In the genomic region with DNA sequence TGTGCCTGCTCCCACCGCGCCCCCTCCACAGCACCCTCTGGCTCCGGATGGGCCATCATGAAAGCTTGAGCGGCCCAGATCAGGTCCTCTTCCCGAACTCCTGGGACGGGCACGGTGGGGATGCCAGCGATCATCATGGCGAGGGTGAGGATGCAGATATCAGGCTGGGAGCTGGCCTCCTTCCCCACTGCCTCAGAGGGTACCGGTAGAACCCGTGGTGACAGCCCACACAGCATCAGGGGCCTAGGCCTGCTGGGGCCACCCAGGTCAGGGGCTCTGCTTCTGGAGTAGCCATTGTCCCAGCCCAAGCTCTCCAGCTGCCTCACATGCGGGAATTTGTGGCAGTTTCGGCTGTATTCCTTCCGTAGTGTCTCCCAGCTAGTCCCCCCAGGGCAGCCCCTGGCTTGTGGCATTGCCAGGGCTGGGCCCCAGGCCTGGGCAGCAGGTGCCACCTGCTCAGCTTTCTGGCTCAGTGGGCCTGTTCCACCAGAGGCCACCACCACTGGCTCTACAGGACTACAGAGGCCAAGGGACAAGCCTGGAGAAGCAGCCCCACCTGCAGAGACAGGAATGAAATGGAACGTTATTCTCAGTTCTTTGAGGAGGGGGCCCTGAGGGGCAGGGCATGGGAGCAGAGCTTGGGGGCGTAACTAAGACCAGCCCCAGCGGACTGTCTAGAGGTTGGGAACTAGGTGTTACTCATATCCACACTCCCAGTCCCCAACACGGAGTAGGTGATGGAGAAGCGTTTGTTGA, we compare ENCODE assay signal across 1 cellular context.
TF ChIP-seq lines count a peak whose summit lies in the region.

No MANE protein-coding gene starts in this region.

TF ChIP-seq in HepG2, 621 proteins besides CTCF, POLR2A, EP300 and RAD21 (continued from another document):
- TF ChIP-seq, protein P1, sequence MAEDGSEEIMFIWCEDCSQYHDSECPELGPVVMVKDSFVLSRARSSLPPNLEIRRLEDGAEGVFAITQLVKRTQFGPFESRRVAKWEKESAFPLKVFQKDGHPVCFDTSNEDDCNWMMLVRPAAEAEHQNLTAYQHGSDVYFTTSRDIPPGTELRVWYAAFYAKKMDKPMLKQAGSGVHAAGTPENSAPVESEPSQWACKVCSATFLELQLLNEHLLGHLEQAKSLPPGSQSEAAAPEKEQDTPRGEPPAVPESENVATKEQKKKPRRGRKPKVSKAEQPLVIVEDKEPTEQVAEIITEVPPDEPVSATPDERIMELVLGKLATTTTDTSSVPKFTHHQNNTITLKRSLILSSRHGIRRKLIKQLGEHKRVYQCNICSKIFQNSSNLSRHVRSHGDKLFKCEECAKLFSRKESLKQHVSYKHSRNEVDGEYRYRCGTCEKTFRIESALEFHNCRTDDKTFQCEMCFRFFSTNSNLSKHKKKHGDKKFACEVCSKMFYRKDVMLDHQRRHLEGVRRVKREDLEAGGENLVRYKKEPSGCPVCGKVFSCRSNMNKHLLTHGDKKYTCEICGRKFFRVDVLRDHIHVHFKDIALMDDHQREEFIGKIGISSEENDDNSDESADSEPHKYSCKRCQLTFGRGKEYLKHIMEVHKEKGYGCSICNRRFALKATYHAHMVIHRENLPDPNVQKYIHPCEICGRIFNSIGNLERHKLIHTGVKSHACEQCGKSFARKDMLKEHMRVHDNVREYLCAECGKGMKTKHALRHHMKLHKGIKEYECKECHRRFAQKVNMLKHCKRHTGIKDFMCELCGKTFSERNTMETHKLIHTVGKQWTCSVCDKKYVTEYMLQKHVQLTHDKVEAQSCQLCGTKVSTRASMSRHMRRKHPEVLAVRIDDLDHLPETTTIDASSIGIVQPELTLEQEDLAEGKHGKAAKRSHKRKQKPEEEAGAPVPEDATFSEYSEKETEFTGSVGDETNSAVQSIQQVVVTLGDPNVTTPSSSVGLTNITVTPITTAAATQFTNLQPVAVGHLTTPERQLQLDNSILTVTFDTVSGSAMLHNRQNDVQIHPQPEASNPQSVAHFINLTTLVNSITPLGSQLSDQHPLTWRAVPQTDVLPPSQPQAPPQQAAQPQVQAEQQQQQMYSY (CRISPR knock-in tag; IDR thresholded peaks at IDR 0.05), result no peak
- TF ChIP-seq, protein P2, sequence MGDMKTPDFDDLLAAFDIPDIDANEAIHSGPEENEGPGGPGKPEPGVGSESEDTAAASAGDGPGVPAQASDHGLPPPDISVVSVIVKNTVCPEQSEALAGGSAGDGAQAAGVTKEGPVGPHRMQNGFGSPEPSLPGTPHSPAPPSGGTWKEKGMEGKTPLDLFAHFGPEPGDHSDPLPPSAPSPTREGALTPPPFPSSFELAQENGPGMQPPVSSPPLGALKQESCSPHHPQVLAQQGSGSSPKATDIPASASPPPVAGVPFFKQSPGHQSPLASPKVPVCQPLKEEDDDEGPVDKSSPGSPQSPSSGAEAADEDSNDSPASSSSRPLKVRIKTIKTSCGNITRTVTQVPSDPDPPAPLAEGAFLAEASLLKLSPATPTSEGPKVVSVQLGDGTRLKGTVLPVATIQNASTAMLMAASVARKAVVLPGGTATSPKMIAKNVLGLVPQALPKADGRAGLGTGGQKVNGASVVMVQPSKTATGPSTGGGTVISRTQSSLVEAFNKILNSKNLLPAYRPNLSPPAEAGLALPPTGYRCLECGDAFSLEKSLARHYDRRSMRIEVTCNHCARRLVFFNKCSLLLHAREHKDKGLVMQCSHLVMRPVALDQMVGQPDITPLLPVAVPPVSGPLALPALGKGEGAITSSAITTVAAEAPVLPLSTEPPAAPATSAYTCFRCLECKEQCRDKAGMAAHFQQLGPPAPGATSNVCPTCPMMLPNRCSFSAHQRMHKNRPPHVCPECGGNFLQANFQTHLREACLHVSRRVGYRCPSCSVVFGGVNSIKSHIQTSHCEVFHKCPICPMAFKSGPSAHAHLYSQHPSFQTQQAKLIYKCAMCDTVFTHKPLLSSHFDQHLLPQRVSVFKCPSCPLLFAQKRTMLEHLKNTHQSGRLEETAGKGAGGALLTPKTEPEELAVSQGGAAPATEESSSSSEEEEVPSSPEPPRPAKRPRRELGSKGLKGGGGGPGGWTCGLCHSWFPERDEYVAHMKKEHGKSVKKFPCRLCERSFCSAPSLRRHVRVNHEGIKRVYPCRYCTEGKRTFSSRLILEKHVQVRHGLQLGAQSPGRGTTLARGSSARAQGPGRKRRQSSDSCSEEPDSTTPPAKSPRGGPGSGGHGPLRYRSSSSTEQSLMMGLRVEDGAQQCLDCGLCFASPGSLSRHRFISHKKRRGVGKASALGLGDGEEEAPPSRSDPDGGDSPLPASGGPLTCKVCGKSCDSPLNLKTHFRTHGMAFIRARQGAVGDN (CRISPR knock-in tag; IDR thresholded peaks at IDR 0.05), result peak; percentile 38
- TF ChIP-seq ZNF34 (CRISPR knock-in tag; IDR thresholded peaks at IDR 0.05; ENCODE audit: borderline replicate concordance) (no peak), ZNF761 (CRISPR knock-in tag; conservative IDR thresholded peaks at IDR 0.05) (no peak), RORA (CRISPR knock-in tag; IDR thresholded peaks at IDR 0.05) (no peak), ZNF83 (CRISPR knock-in tag; IDR thresholded peaks at IDR 0.05; ENCODE audit: borderline replicate concordance) (0 out of 2 replicates have a peak, but pooled peaks have one; percentile 23), ZNF121 (CRISPR knock-in tag; IDR thresholded peaks at IDR 0.05) (no peak), PHF8 (CRISPR knock-in tag; IDR thresholded peaks at IDR 0.05) (0 out of 2 replicates have a peak, but pooled peaks have one; percentile 16), ZKSCAN5 (CRISPR knock-in tag; IDR thresholded peaks at IDR 0.05) (no peak), SNRNP70 (IDR thresholded peaks at IDR 0.05; ENCODE audit: low read depth, low read length) (no peak), ZNF816 (CRISPR knock-in tag; IDR thresholded peaks at IDR 0.05; ENCODE audit: borderline replicate concordance) (no peak), ZNF367 (CRISPR knock-in tag; IDR thresholded peaks at IDR 0.05; ENCODE audit: borderline replicate concordance) (no peak), HNRNPL (IDR thresholded peaks at IDR 0.05; ENCODE audit: low read depth, low read length) (peak; percentile 72; the same call in 1 of the 2 replicates), SSRP1 (CRISPR knock-in tag; IDR thresholded peaks at IDR 0.05) (peak; percentile 61; the same call in 1 of the 2 replicates), POLR2AphosphoS5 (IDR thresholded peaks at IDR 0.05; ENCODE audit: low read depth, low read length) (peak; percentile 31), MED13 (CRISPR knock-in tag; IDR thresholded peaks at IDR 0.05) (no peak), MAF1 (CRISPR knock-in tag; IDR thresholded peaks at IDR 0.05; ENCODE audit: borderline replicate concordance) (no peak), ETV6 (CRISPR knock-in tag; conservative IDR thresholded peaks at IDR 0.05) (no peak), ZSCAN29 (CRISPR knock-in tag; conservative IDR thresholded peaks at IDR 0.05) (no peak), STAG1 (CRISPR knock-in tag; IDR thresholded peaks at IDR 0.05) (peak; percentile 29; the same call in 1 of the 2 replicates), RBFOX2 (IDR thresholded peaks at IDR 0.05; ENCODE audit: low read depth, low read length) (peak; percentile 71; the same call in 1 of the 2 replicates)
- TF ChIP-seq, protein P3, sequence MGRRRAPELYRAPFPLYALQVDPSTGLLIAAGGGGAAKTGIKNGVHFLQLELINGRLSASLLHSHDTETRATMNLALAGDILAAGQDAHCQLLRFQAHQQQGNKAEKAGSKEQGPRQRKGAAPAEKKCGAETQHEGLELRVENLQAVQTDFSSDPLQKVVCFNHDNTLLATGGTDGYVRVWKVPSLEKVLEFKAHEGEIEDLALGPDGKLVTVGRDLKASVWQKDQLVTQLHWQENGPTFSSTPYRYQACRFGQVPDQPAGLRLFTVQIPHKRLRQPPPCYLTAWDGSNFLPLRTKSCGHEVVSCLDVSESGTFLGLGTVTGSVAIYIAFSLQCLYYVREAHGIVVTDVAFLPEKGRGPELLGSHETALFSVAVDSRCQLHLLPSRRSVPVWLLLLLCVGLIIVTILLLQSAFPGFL (CRISPR knock-in tag; IDR thresholded peaks at IDR 0.05), result no peak
- TF ChIP-seq, protein P4, sequence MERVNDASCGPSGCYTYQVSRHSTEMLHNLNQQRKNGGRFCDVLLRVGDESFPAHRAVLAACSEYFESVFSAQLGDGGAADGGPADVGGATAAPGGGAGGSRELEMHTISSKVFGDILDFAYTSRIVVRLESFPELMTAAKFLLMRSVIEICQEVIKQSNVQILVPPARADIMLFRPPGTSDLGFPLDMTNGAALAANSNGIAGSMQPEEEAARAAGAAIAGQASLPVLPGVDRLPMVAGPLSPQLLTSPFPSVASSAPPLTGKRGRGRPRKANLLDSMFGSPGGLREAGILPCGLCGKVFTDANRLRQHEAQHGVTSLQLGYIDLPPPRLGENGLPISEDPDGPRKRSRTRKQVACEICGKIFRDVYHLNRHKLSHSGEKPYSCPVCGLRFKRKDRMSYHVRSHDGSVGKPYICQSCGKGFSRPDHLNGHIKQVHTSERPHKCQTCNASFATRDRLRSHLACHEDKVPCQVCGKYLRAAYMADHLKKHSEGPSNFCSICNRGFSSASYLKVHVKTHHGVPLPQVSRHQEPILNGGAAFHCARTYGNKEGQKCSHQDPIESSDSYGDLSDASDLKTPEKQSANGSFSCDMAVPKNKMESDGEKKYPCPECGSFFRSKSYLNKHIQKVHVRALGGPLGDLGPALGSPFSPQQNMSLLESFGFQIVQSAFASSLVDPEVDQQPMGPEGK (CRISPR knock-in tag; IDR thresholded peaks at IDR 0.05), result peak; percentile 19; the same call in 1 of the 2 replicates
- TF ChIP-seq, protein P5, sequence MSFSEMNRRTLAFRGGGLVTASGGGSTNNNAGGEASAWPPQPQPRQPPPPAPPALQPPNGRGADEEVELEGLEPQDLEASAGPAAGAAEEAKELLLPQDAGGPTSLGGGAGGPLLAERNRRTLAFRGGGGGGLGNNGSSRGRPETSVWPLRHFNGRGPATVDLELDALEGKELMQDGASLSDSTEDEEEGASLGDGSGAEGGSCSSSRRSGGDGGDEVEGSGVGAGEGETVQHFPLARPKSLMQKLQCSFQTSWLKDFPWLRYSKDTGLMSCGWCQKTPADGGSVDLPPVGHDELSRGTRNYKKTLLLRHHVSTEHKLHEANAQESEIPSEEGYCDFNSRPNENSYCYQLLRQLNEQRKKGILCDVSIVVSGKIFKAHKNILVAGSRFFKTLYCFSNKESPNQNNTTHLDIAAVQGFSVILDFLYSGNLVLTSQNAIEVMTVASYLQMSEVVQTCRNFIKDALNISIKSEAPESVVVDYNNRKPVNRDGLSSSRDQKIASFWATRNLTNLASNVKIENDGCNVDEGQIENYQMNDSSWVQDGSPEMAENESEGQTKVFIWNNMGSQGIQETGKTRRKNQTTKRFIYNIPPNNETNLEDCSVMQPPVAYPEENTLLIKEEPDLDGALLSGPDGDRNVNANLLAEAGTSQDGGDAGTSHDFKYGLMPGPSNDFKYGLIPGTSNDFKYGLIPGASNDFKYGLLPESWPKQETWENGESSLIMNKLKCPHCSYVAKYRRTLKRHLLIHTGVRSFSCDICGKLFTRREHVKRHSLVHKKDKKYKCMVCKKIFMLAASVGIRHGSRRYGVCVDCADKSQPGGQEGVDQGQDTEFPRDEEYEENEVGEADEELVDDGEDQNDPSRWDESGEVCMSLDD (CRISPR knock-in tag; IDR thresholded peaks at IDR 0.05; ENCODE audit: borderline replicate concordance), result no peak
